8 cellular contexts compared by ENCODE assay signal in genomic region chr12:132444957-132445883, GRCh38. TPM values are rescaled to one million over a fixed set of nuclear protein-coding genes. Genes with fewer than 3 reads are reported as not detected.
DNase-seq lines count a peak whose midpoint lies in the region; ATAC-seq, FAIRE-seq and TF ChIP-seq lines count a peak whose summit lies in the region.

No MANE protein-coding gene starts in this region.

- peaks cover 3% of the 10 kb centered on the region; the same call in 1 of the 2 replicates for H3K9me3 ChIP-seq in AG04450 (ENCODE audit: control insufficient read depth, insufficient read depth, low read length)

- H3K27ac ChIP-seq in AG04450 (ENCODE audit: low read depth, low read length): no peak overlapping the region
- peak overlapping the region; percentile 25 to 97 (median 87) for H3K27ac ChIP-seq in skin epidermis

- ATAC-seq in GM18520 (IDR thresholded peaks at IDR 0.05; ENCODE audit: unreplicated experiment): no peak

- POLR2A ChIA-PET in AG04450 (lab: Yijun Ruan, JAX): no interaction called here

- H3K4me3 ChIP-seq in AG04450 (ENCODE audit: low read depth, low read length) (peak overlapping the region; percentile 41), fibroblast of the aortic adventitia (ENCODE audit: low read depth, low read length) (peak overlapping the region; percentile 35), skin epidermis (peak overlapping the region in 6 of 7 experiments; percentile 14 to 42 (median 22))

- no peak for FAIRE-seq in urothelium cell line (lab: Jason Lieb, UNC)

- CTCF ChIA-PET in AG04450 (lab: Charles Lee): no interaction called here

- peaks cover 12% of the 10 kb centered on the region for H3K27me3 ChIP-seq in AG04450 (ENCODE audit: control insufficient read depth, insufficient read depth, low read length)

- DNase-seq in AG04450 (ENCODE audit: low read depth, low spot score) (no peak), GM19238 (ENCODE audit: insufficient read length, low spot score) (peak; percentile 84), NCI-H1436 treated with DMSO at 0.1 percent for 48 hours (lab: John Stamatoyannopoulos, UW) (peak; percentile 39), fibroblast of the aortic adventitia (ENCODE audit: low read depth) (no peak), urothelium cell line (ENCODE audit: low spot score) (no peak)
- peak; percentile 32 for DNase-seq in activated CD8-positive, alpha-beta memory T cell treated with anti-CD3 and anti-CD28 coated beads, Interleukin-2, amount 50 U/mL, for 1 hour (ENCODE audit: extremely low read depth)

- TF ChIP-seq CTCF in AG04450 (IDR thresholded peaks at IDR 0.05; ENCODE audit: low read depth, low read length): no peak
- TF ChIP-seq CTCF in fibroblast of the aortic adventitia (IDR thresholded peaks at IDR 0.05; ENCODE audit: insufficient read depth, low read length): no peak

RNA-seq across cellular contexts. Expression of gene FBRSL1, which starts 44.7 kb away (rescaled TPM):
- 1.1 and 1.5 TPM in 2 replicates for polyA plus RNA-seq in AG04450 (2011; rRNA removed)
- 0.91 and 1.1 TPM in 2 replicates for polyA minus RNA-seq in AG04450 (2011; rRNA and poly(A)+ RNA removed)
- 5.2 and 10.3 TPM in 2 replicates for total RNA-seq in fibroblast of the aortic adventitia (ENCODE audit: low replicate concordance)

Comparison
In these comparisons a context has a peak if more than half of its experiments do, and no peak if none do; other contexts are left out.
1. DNase-seq: peak in GM19238 (single experiment), NCI-H1436 treated with DMSO at 0.1 percent for 48 hours (single experiment) and activated CD8-positive, alpha-beta memory T cell treated with anti-CD3 and anti-CD28 coated beads, Interleukin-2, amount 50 U/mL, for 1 hour (single experiment); none in AG04450 (single experiment), fibroblast of the aortic adventitia (single experiment) and urothelium cell line (single experiment).
2. Peak in every context shown above with its lines, with median percentiles within 50 percentile points of each other: H3K4me3 ChIP-seq.